8 cellular contexts compared by ENCODE assay signal in genomic region chr2:151437630-151438029, GRCh38. TPM values are rescaled to one million over a fixed set of nuclear protein-coding genes. Genes with fewer than 3 reads are reported as not detected.
A peak's percentile ranks its signal among the peaks of the same experiment; 100 is the strongest.
DNase-seq lines count a peak whose midpoint lies in the region; ATAC-seq and TF ChIP-seq lines count a peak whose summit lies in the region.

No MANE protein-coding gene starts in this region.

- TF ChIP-seq CTCF in GM20000 (IDR thresholded peaks at IDR 0.05; ENCODE audit: extremely low read depth, missing control alignments) (no peak), tibial nerve (IDR thresholded peaks at IDR 0.05) (peak; percentile 49 to 85 (median 57))

- no peaks in the 10 kb centered on the region for H3K4me1 ChIP-seq in tibial nerve

- no peaks in the 10 kb centered on the region for H3K36me3 Mint-ChIP-seq in T-helper 17 cell (ENCODE audit: low read depth)

- no peak overlapping the region for H3K27ac ChIP-seq in tibial nerve

- no peaks in the 10 kb centered on the region for H3K9me3 ChIP-seq in T-helper 17 cell (ENCODE audit: control insufficient read depth, low read length, poor library complexity, severe bottlenecking)
- H3K9me3 ChIP-seq in tibial nerve: no peaks in the 10 kb centered on the region
- no peaks in the 10 kb centered on the region for H3K9me3 ChIP-seq in MG63

- 43 to 53% methylated on average over 3 of the region's 3 CpGs for WGBS in tibial nerve, 2 donors

- no peak for TF ChIP-seq POLR2A in tibial nerve (IDR thresholded peaks at IDR 0.05)

- ATAC-seq in T-helper 17 cell: peak; percentile 63

- H3K4me3 Mint-ChIP-seq in T-helper 17 cell: peak overlapping the region; percentile 12

- no peak overlapping the region for H3K4me3 ChIP-seq in tibial nerve
- H3K4me3 ChIP-seq in MG63: no peak overlapping the region

- peak; percentile 54 for DNase-seq in CD1c-positive myeloid dendritic cell (ENCODE audit: extremely low spot score)
- peak; percentile 39 for DNase-seq in GM20000 (ENCODE audit: low spot score)
- DNase-seq in T-helper 17 cell: no peak
- DNase-seq in hepatic stellate cell (ENCODE audit: low spot score): peak; percentile 7
- peak in 1 of 2 donors; percentile 39 for DNase-seq in tibial nerve (ENCODE audit: low spot score in 2 of 2)
- DNase-seq in stimulated activated CD4-positive, alpha-beta T cell treated with anti-CD3 and anti-CD28 coated beads, Interleukin-2, amount 100 ng/mL, for 24 hours: no peak
- DNase-seq in activated gamma-delta T cell (lab: John Stamatoyannopoulos, UW): no peak
- no peak for DNase-seq in MG63

- TF ChIP-seq EP300 in tibial nerve (IDR thresholded peaks at IDR 0.05): no peak

- no peaks in the 10 kb centered on the region for H3K27me3 Mint-ChIP-seq in T-helper 17 cell

- peaks cover 3% of the 10 kb centered on the region for H3K4me1 Mint-ChIP-seq in T-helper 17 cell

- H3K27ac Mint-ChIP-seq in T-helper 17 cell: peak overlapping the region; percentile 66

- H3K36me3 ChIP-seq in tibial nerve (peaks cover 0 to 88% (median 3%) of the 10 kb centered on the region in 3 donors), MG63 (peaks cover 82% of the 10 kb centered on the region)

- H3K27me3 ChIP-seq in tibial nerve (no peaks in the 10 kb centered on the region), MG63 (no peaks in the 10 kb centered on the region)

RNA-seq across cellular contexts. Expression of gene RIF1, which starts 27.9 kb away (rescaled TPM):
- total RNA-seq in T-helper 17 cell: 10 to 100 TPM; 37.7 to 56.1 TPM
- total RNA-seq in tibial nerve: 10 to 100 TPM; 34.3 to 63.1 (median 46.3) TPM
- total RNA-seq in MG63 (2014; rRNA removed; shearing (Covaris generic); ENCODE audit: low replicate concordance): 25.4 and 32.4 TPM in 2 replicates

Comparison
In these comparisons a context has a peak if more than half of its experiments do, and no peak if none do; other contexts are left out.
1. DNase-seq: peak in CD1c-positive myeloid dendritic cell (single experiment), GM20000 (single experiment) and hepatic stellate cell (single experiment); none in T-helper 17 cell (0 of 3), stimulated activated CD4-positive, alpha-beta T cell treated with anti-CD3 and anti-CD28 coated beads, Interleukin-2, amount 100 ng/mL, for 24 hours (0 of 2), activated gamma-delta T cell (single experiment) and MG63 (single experiment).